In genomic region chr17:30116661-30117547, GRCh38 we compare ENCODE assay signal across 1 cellular context.
TF ChIP-seq lines count a peak whose summit lies in the region.

NSRP1 (plus strand) TSS chr17:30116816; CDS start chr17:30116844, 28 bp downstream.

TF ChIP-seq in HEK293, 187 proteins besides CTCF, POLR2A, EP300 and RAD21 (continued from another document and continues in another):
- no peak for TF ChIP-seq ZNF311 (tag by site-specific recombination; IDR thresholded peaks at IDR 0.05; ENCODE audit: borderline replicate concordance)
- no peak for TF ChIP-seq ZNF266 (tag by site-specific recombination; IDR thresholded peaks at IDR 0.05; ENCODE audit: low read depth)
- TF ChIP-seq ZNF837 (tag by site-specific recombination; IDR thresholded peaks at IDR 0.05): no peak
- no peak for TF ChIP-seq ZNF169 (tag by site-specific recombination; IDR thresholded peaks at IDR 0.05)
- no peak for TF ChIP-seq ZNF658 (tag by site-specific recombination; IDR thresholded peaks at IDR 0.05)
- TF ChIP-seq ZNF18 (tag by site-specific recombination; IDR thresholded peaks at IDR 0.05): peak; percentile 44
- 0 out of 2 replicates have a peak, but pooled peaks have one; percentile 9 for TF ChIP-seq ZNF341 (tag by site-specific recombination; IDR thresholded peaks at IDR 0.05; ENCODE audit: low read depth)
- no peak for TF ChIP-seq ZNF560 (tag by site-specific recombination; IDR thresholded peaks at IDR 0.05; ENCODE audit: borderline replicate concordance)
- TF ChIP-seq OSR2 (tag by site-specific recombination; IDR thresholded peaks at IDR 0.05): no peak
- TF ChIP-seq ZSCAN16 (tag by site-specific recombination; IDR thresholded peaks at IDR 0.05): no peak
- TF ChIP-seq ZBTB17 (tag by site-specific recombination; IDR thresholded peaks at IDR 0.05): peak; percentile 85
- TF ChIP-seq ZBTB6 (tag by site-specific recombination; IDR thresholded peaks at IDR 0.05): no peak
- no peak for TF ChIP-seq HOXC10 (CRISPR knock-in tag; IDR thresholded peaks at IDR 0.05)
- no peak for TF ChIP-seq ZNF488 (tag by site-specific recombination; IDR thresholded peaks at IDR 0.05)
- TF ChIP-seq BCL11B (tag by site-specific recombination; IDR thresholded peaks at IDR 0.05; ENCODE audit: low read depth): no peak
- TF ChIP-seq ZNF292 (tag by site-specific recombination; IDR thresholded peaks at IDR 0.05; ENCODE audit: borderline replicate concordance, low read depth): no peak
- TF ChIP-seq GLI2 (tag by site-specific recombination; IDR thresholded peaks at IDR 0.05; ENCODE audit: borderline replicate concordance, low read depth): no peak
- no peak for TF ChIP-seq ZNF354C (tag by site-specific recombination; IDR thresholded peaks at IDR 0.05; ENCODE audit: borderline replicate concordance, low read depth)
- TF ChIP-seq ZNF660 (tag by site-specific recombination; IDR thresholded peaks at IDR 0.05): peak; percentile 60
- TF ChIP-seq ZNF677 (tag by site-specific recombination; IDR thresholded peaks at IDR 0.05): no peak
- TF ChIP-seq ZNF302 (tag by site-specific recombination; IDR thresholded peaks at IDR 0.05; ENCODE audit: low read depth): no peak
- TF ChIP-seq ZNF785 (tag by site-specific recombination; IDR thresholded peaks at IDR 0.05): 0 out of 2 replicates have a peak, but pooled peaks have one; percentile 17
- TF ChIP-seq ZNF514 (tag by site-specific recombination; IDR thresholded peaks at IDR 0.05): no peak
- no peak for TF ChIP-seq PRDM1 (tag by site-specific recombination; IDR thresholded peaks at IDR 0.05)
- no peak for TF ChIP-seq ZFP3 (tag by site-specific recombination; IDR thresholded peaks at IDR 0.05; ENCODE audit: low read depth)
- TF ChIP-seq PRDM2 (tag by site-specific recombination; IDR thresholded peaks at IDR 0.05; ENCODE audit: borderline replicate concordance): no peak
- 0 out of 2 replicates have a peak, but pooled peaks have one; percentile 28 for TF ChIP-seq ZSCAN4 (tag by site-specific recombination; IDR thresholded peaks at IDR 0.05)
- TF ChIP-seq ZNF747 (tag by site-specific recombination; IDR thresholded peaks at IDR 0.05): no peak
- TF ChIP-seq ZNF223 (tag by site-specific recombination; IDR thresholded peaks at IDR 0.05): no peak; the same call in 1 of the 2 replicates
- no peak for TF ChIP-seq HOXD13 (CRISPR knock-in tag; IDR thresholded peaks at IDR 0.05; ENCODE audit: borderline replicate concordance)
- no peak for TF ChIP-seq ZNF26 (tag by site-specific recombination; IDR thresholded peaks at IDR 0.05)
- no peak for TF ChIP-seq ZNF146 (tag by site-specific recombination; IDR thresholded peaks at IDR 0.05)
- TF ChIP-seq ZFP37 (tag by site-specific recombination; IDR thresholded peaks at IDR 0.05): peak; percentile 54; the same call in 1 of the 2 replicates
- no peak for TF ChIP-seq ZNF362 (tag by site-specific recombination; IDR thresholded peaks at IDR 0.05)
- 0 out of 2 replicates have a peak, but pooled peaks have one; percentile 36 for TF ChIP-seq PATZ1 (tag by site-specific recombination; IDR thresholded peaks at IDR 0.05)
- no peak for TF ChIP-seq ZNF580 (tag by site-specific recombination; IDR thresholded peaks at IDR 0.05)
- no peak for TF ChIP-seq GLI4 (tag by site-specific recombination; IDR thresholded peaks at IDR 0.05)
- TF ChIP-seq ZNF610 (tag by site-specific recombination; IDR thresholded peaks at IDR 0.05; ENCODE audit: borderline replicate concordance): no peak
- TF ChIP-seq ZNF423 (tag by site-specific recombination; IDR thresholded peaks at IDR 0.05): no peak
- TF ChIP-seq ZNF433 (tag by site-specific recombination; IDR thresholded peaks at IDR 0.05; ENCODE audit: low read depth): no peak
- TF ChIP-seq TRIM28 (IDR thresholded peaks at IDR 0.05; ENCODE audit: borderline replicate concordance, low read length): 0 out of 2 replicates have a peak, but pooled peaks have one; percentile 47
- no peak for TF ChIP-seq ZNF621 (tag by site-specific recombination; IDR thresholded peaks at IDR 0.05)
- TF ChIP-seq GLIS1 (tag by site-specific recombination; IDR thresholded peaks at IDR 0.05): no peak
- no peak for TF ChIP-seq GLIS2 (tag by site-specific recombination; IDR thresholded peaks at IDR 0.05)
- TF ChIP-seq ZNF645 (tag by site-specific recombination; IDR thresholded peaks at IDR 0.05): no peak
- peak; percentile 94 for TF ChIP-seq ZNF639 (tag by site-specific recombination; IDR thresholded peaks at IDR 0.05)
